ENCODE assay signal across 1 cellular context in the genomic region with DNA sequence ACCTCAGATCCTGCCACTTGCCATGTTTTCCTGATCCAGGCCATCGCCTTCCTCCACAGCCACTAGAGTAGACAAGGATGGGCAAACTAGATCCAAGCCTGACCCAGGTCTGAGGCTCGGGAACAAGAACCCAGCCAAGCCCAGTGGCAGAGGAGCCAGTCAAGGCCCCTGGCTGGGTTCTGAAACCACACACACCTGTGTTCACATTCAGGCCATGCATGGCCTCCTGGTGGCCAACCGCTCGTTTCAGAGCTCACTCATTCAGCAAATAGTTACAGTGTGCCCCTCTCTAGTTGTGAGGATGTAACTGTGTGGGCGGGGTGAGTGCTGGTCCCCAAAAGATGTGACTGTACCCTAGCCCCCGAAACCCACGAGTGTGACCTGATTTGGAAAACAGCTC.
TF ChIP-seq lines count a peak whose summit lies in the region.

No MANE protein-coding gene starts in this region.

TF ChIP-seq in GM23338, 12 proteins besides CTCF, POLR2A, EP300 and RAD21 (continued from another document):
- TF ChIP-seq, protein P1, sequence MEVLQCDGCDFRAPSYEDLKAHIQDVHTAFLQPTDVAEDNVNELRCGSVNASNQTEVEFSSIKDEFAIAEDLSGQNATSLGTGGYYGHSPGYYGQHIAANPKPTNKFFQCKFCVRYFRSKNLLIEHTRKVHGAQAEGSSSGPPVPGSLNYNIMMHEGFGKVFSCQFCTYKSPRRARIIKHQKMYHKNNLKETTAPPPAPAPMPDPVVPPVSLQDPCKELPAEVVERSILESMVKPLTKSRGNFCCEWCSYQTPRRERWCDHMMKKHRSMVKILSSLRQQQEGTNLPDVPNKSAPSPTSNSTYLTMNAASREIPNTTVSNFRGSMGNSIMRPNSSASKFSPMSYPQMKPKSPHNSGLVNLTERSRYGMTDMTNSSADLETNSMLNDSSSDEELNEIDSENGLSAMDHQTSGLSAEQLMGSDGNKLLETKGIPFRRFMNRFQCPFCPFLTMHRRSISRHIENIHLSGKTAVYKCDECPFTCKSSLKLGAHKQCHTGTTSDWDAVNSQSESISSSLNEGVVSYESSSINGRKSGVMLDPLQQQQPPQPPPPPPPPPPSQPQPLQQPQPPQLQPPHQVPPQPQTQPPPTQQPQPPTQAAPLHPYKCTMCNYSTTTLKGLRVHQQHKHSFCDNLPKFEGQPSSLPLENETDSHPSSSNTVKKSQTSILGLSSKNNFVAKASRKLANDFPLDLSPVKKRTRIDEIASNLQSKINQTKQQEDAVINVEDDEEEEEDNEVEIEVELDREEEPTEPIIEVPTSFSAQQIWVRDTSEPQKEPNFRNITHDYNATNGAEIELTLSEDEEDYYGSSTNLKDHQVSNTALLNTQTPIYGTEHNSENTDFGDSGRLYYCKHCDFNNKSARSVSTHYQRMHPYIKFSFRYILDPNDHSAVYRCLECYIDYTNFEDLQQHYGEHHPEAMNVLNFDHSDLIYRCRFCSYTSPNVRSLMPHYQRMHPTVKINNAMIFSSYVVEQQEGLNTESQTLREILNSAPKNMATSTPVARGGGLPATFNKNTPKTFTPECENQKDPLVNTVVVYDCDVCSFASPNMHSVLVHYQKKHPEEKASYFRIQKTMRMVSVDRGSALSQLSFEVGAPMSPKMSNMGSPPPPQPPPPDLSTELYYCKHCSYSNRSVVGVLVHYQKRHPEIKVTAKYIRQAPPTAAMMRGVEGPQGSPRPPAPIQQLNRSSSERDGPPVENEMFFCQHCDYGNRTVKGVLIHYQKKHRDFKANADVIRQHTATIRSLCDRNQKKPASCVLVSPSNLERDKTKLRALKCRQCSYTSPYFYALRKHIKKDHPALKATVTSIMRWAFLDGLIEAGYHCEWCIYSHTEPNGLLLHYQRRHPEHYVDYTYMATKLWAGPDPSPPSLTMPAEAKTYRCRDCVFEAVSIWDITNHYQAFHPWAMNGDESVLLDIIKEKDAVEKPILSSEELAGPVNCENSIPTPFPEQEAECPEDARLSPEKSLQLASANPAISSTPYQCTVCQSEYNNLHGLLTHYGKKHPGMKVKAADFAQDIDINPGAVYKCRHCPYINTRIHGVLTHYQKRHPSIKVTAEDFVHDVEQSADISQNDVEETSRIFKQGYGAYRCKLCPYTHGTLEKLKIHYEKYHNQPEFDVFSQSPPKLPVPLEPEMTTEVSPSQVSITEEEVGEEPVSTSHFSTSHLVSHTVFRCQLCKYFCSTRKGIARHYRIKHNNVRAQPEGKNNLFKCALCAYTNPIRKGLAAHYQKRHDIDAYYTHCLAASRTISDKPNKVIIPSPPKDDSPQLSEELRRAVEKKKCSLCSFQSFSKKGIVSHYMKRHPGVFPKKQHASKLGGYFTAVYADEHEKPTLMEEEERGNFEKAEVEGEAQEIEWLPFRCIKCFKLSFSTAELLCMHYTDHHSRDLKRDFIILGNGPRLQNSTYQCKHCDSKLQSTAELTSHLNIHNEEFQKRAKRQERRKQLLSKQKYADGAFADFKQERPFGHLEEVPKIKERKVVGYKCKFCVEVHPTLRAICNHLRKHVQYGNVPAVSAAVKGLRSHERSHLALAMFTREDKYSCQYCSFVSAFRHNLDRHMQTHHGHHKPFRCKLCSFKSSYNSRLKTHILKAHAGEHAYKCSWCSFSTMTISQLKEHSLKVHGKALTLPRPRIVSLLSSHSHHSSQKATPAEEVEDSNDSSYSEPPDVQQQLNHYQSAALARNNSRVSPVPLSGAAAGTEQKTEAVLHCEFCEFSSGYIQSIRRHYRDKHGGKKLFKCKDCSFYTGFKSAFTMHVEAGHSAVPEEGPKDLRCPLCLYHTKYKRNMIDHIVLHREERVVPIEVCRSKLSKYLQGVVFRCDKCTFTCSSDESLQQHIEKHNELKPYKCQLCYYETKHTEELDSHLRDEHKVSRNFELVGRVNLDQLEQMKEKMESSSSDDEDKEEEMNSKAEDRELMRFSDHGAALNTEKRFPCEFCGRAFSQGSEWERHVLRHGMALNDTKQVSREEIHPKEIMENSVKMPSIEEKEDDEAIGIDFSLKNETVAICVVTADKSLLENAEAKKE (CRISPR knock-in tag; IDR thresholded peaks at IDR 0.05): no peak
- no peak for TF ChIP-seq NANOG (IDR thresholded peaks at IDR 0.05; ENCODE audit: borderline replicate concordance)
- TF ChIP-seq STAT1 (IDR thresholded peaks at IDR 0.05; ENCODE audit: unreplicated experiment): no peak
- no peak for TF ChIP-seq POLR2AphosphoS5 (IDR thresholded peaks at IDR 0.05; ENCODE audit: low read depth)
